Comparison of ENCODE assay signal across 12 cellular contexts in the genomic region with DNA sequence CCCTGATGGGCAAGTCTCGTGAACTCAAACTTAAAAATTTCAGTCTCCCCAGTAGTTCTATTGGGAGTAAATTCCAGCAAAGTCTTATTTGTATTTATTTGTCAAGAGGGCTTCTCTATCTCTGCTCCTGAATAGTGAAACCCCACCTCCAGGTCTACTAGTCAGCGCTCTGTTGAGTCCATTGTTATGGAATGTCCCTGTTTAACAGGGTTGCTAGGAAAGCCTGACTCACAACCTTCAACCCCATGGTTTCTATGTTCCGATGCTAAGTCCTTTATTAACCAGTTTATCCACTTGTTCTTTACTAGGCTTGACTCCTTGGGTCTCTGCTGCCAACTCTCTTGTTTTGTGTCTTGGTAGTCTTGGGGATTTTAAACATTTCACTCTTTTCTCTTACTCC.
DNase-seq lines count a peak whose midpoint lies in the region; ATAC-seq and TF ChIP-seq lines count a peak whose summit lies in the region.
"Had no signal": no experiment of that assay in that cellular context is flagged by ENCODE, and none has a peak within 500 bp of the region (broad histone marks: within the 10 kb centered on the region; RNA-seq: fewer than 3 reads in every experiment).

No MANE protein-coding gene starts in this region.

- H3K4me1 ChIP-seq in esophagus muscularis mucosa (peaks cover 0 to 54% (median 31%) of the 10 kb centered on the region in 4 donors), muscle layer of colon (ENCODE audit: insufficient read depth, low read length) (peaks cover 32% of the 10 kb centered on the region)
- H3K4me1 ChIP-seq: heart left ventricle had no signal

- no peaks in the 10 kb centered on the region for H3K27me3 ChIP-seq in esophagus muscularis mucosa
- H3K27me3 ChIP-seq in muscle layer of colon (ENCODE audit: control insufficient read depth in 1 of 2, insufficient read depth in 2 of 2, low read length in 2 of 2): no peaks in the 10 kb centered on the region
- H3K27me3 ChIP-seq: heart left ventricle had no signal

- TF ChIP-seq EP300 in esophagus muscularis mucosa (IDR thresholded peaks at IDR 0.05): no peak

- no peak for TF ChIP-seq CTCF in esophagus muscularis mucosa (IDR thresholded peaks at IDR 0.05)

- H3K36me3 ChIP-seq in esophagus muscularis mucosa (no peaks in the 10 kb centered on the region), muscle layer of colon (ENCODE audit: insufficient read depth, low read length) (no peaks in the 10 kb centered on the region)
- H3K36me3 ChIP-seq: heart left ventricle had no signal

- TF ChIP-seq POLR2A in esophagus muscularis mucosa (IDR thresholded peaks at IDR 0.05; ENCODE audit: low read depth) (no peak), erythroblast (IDR thresholded peaks at IDR 0.05; ENCODE audit: low read length) (no peak)

- H3K9ac ChIP-seq in muscle layer of colon (ENCODE audit: low read length): no peak overlapping the region

- 45% methylated on average over 3 of the region's 3 CpGs for WGBS in esophagus muscularis mucosa

- peak overlapping the region; percentile 66 to 81 (median 79) for H3K27ac ChIP-seq in esophagus muscularis mucosa (replicated peaks in 1 of 4)
- H3K27ac ChIP-seq in muscle layer of colon (ENCODE audit: low read depth, low read length): peak overlapping the region; percentile 48

- peak; percentile 82 for DNase-seq in AG20443 (ENCODE audit: low spot score)
- DNase-seq in NCI-H226: peak; percentile 13
- no peak for DNase-seq in esophagus muscularis mucosa (ENCODE audit: extremely low spot score)
- no peak for DNase-seq in NCI-H2029 treated with DMSO at 0.1 percent for 48 hours (lab: John Stamatoyannopoulos, UW)
- no peak for DNase-seq in NCI-H187 treated with DMSO at 0.1 percent for 48 hours (lab: John Stamatoyannopoulos, UW)
- no peak for DNase-seq in erythroblast (lab: John Stamatoyannopoulos, UW)
- DNase-seq: heart left ventricle, NCI-H1436 treated with DMSO at 0.1 percent for 48 hours, NCI-H748 treated with DMSO at 0.1 percent for 48 hours, occipital lobe had no signal

- intact Hi-C loops in esophagus muscularis mucosa (cut with DNase I): loop anchor here (5.0 to 10.0 kb wide), 3 partner anchors 47 to 160 kb away; no protein-coding TSS in a partner anchor

- no peak for ATAC-seq in HG03521 (IDR thresholded peaks at IDR 0.05; ENCODE audit: unreplicated experiment)
- ATAC-seq: heart left ventricle had no signal

- no peak overlapping the region for H3K4me3 ChIP-seq in esophagus muscularis mucosa
- H3K4me3 ChIP-seq in muscle layer of colon (ENCODE audit: low read depth in 1 of 2, low read length in 2 of 2): no peak overlapping the region
- H3K4me3 ChIP-seq: heart left ventricle had no signal

- no peaks in the 10 kb centered on the region for H3K9me3 ChIP-seq in esophagus muscularis mucosa
- H3K9me3 ChIP-seq in muscle layer of colon (ENCODE audit: low read length): no peaks in the 10 kb centered on the region
- H3K9me3 ChIP-seq: heart left ventricle had no signal

Comparison
In these comparisons a context has a peak if more than half of its experiments do, and no peak if none do; other contexts are left out.
1. DNase-seq: peak in AG20443 (single experiment) and NCI-H226 (single experiment); none in esophagus muscularis mucosa (single experiment), NCI-H2029 treated with DMSO at 0.1 percent for 48 hours (single experiment), NCI-H187 treated with DMSO at 0.1 percent for 48 hours (single experiment) and erythroblast (0 of 2).